ENCODE assay signal across 8 cellular contexts in genomic region chr13:87671031-87671823, GRCh38. TPM values are rescaled to one million over a fixed set of nuclear protein-coding genes. Genes with fewer than 3 reads are reported as not detected.
DNase-seq lines count a peak whose midpoint lies in the region; ATAC-seq, FAIRE-seq and TF ChIP-seq lines count a peak whose summit lies in the region.

SLITRK5 (plus strand) TSS chr13:87671371; CDS start chr13:87675389, 4,018 bp downstream.

- peak; percentile 37 to 39 for TF ChIP-seq RAD21 in H1 (IDR thresholded peaks at IDR 0.05 in 1 of 2, conservative IDR thresholded peaks at IDR 0.05 in 1 of 2; ENCODE audit: low read depth in 2 of 2, low read length in 2 of 2)

- H3K4me2 ChIP-seq in H1 (ENCODE audit: insufficient read depth in 1 of 2, low read depth in 2 of 2, low read length in 2 of 2) (peak within 1 kb of the TSS; percentile 97 to 99), mesendoderm (ENCODE audit: low read length) (peak within 1 kb of the TSS; percentile 99)

- H3K4me1 ChIP-seq in H1 (replicated peaks in 1 of 4; ENCODE audit: control insufficient read depth in 3 of 4, insufficient read depth in 4 of 4, low read length in 3 of 4) (peaks cover 5 to 13% (median 10%) of the 10 kb centered on the region in 4 experiments), mesendoderm (ENCODE audit: control insufficient read depth, low read depth, low read length) (peaks cover 3% of the 10 kb centered on the region)

- H3K23ac ChIP-seq in H1 (ENCODE audit: insufficient read length) (no peak within 1 kb of the TSS), mesendoderm (ENCODE audit: low read length) (peak within 1 kb of the TSS; percentile 15)

- no peaks in the 10 kb centered on the region for H3K9me3 Mint-ChIP-seq in activated CD4-positive, alpha-beta memory T cell treated with anti-CD3 and anti-CD28 coated beads, Interleukin-2, amount 10 ng/mL, durations not matched to agents 7 days and 5 days

- no peak within 1 kb of the TSS for H3K56ac ChIP-seq in H1 (replicated peaks; ENCODE audit: insufficient read length, low read depth, low read length)
- peak within 1 kb of the TSS; percentile 90 for H3K56ac ChIP-seq in mesendoderm (ENCODE audit: low read length)

- H3K79me1 ChIP-seq in H1 (ENCODE audit: low read depth, low read length) (no peaks in the 10 kb centered on the region), mesendoderm (ENCODE audit: low read length) (no peaks in the 10 kb centered on the region)

- H3K23me2 ChIP-seq in H1 (ENCODE audit: low read depth, low read length): peaks cover 25% of the 10 kb centered on the region

- POLR2A ChIA-PET in activated CD4-positive, alpha-beta memory T cell treated with anti-CD3 and anti-CD28 coated beads, Interleukin-2, amount 10 ng/mL, durations not matched to agents 7 days and 5 days (lab: Charles Lee): no interaction called here
- POLR2A ChIA-PET in H1 (lab: Charles Lee; ENCODE audit: partially characterized antibody): interaction anchor here (0.5 to 0.7 kb wide), 2 partner anchors 11 to 788 kb away, joined by 3 read pairs; no protein-coding TSS in a partner anchor

- TF ChIP-seq EP300 in H1 (IDR thresholded peaks at IDR 0.05; ENCODE audit: borderline replicate concordance in 1 of 2, low read depth in 2 of 2, low read length in 2 of 2): no peak

- WGBS in H1 (ENCODE audit: extremely low coverage in 1 of 2, insufficient coverage in 1 of 2, insufficient read length in 1 of 2, insufficient replicate concordance in 2 of 2, low coverage in 1 of 2, low lambda C conversion rate in 2 of 2, missing lambda C conversion rate in 1 of 2), 2 experiments: 0% methylated on average over 42 of the region's 51 CpGs; no CpG with 5 or more reads in 1 of the 2 experiments
- WGBS in mesendoderm (ENCODE audit: extremely low coverage, insufficient coverage, low lambda C conversion rate): no CpG with 5 or more reads among the region's 51 CpGs

- H3K4ac ChIP-seq in H1 (replicated peaks; ENCODE audit: insufficient read length, low read depth, low read length): no peak within 1 kb of the TSS
- no peak within 1 kb of the TSS for H3K4ac ChIP-seq in mesendoderm (ENCODE audit: low read depth, low read length)

- H3K18ac ChIP-seq in H1 (ENCODE audit: extremely low read depth, low read length): no peak within 1 kb of the TSS; the same call in 1 of the 2 replicates
- peak within 1 kb of the TSS; percentile 63 for H3K18ac ChIP-seq in mesendoderm (ENCODE audit: low read length)

- H4K91ac ChIP-seq in H1 (replicated peaks; ENCODE audit: insufficient read length, low read length): no peak within 1 kb of the TSS

- H4K8ac ChIP-seq in H1 (ENCODE audit: extremely low read depth, insufficient read depth, low read length) (peak within 1 kb of the TSS; percentile 53; the same call in 1 of the 2 replicates), mesendoderm (ENCODE audit: low read depth, low read length) (no peak within 1 kb of the TSS)

- no peak within 1 kb of the TSS for H3K14ac ChIP-seq in H1 (ENCODE audit: insufficient read length)

- H2AK5ac ChIP-seq in H1 (ENCODE audit: low read depth, low read length) (no peak within 1 kb of the TSS), mesendoderm (ENCODE audit: low read length) (no peak within 1 kb of the TSS)

- no peaks in the 10 kb centered on the region; a peak in 1 of 4 replicates for H3K9me3 ChIP-seq in H1 (ENCODE audit: insufficient read depth in 2 of 2, low read depth in 1 of 2, low read length in 1 of 2)

- no peak within 1 kb of the TSS for H2BK20ac ChIP-seq in H1 (ENCODE audit: low read length)

- peak; percentile 97 for ATAC-seq in GM18907 (IDR thresholded peaks at IDR 0.05; ENCODE audit: unreplicated experiment)
- ATAC-seq in HG03108 (IDR thresholded peaks at IDR 0.05; ENCODE audit: unreplicated experiment): peak; percentile 95

- peak; percentile 74 for FAIRE-seq in H1 (lab: Jason Lieb, UNC)

- TF ChIP-seq POLR2A in H1 (IDR thresholded peaks at IDR 0.05; ENCODE audit: control extremely low read depth in 1 of 2, low read depth in 2 of 2, low read length in 2 of 2): no peak

- H3K27ac ChIP-seq in H1 (ENCODE audit: low read depth, low read length) (no peak within 1 kb of the TSS), mesendoderm (ENCODE audit: low read depth, low read length) (no peak within 1 kb of the TSS)

- H2BK5ac ChIP-seq in H1 (ENCODE audit: low read depth, low read length) (no peak within 1 kb of the TSS; the same call in 1 of the 2 replicates), mesendoderm (ENCODE audit: low read length) (no peak within 1 kb of the TSS)

- H3K36me3 Mint-ChIP-seq in activated CD4-positive, alpha-beta memory T cell treated with anti-CD3 and anti-CD28 coated beads, Interleukin-2, amount 10 ng/mL, durations not matched to agents 7 days and 5 days (ENCODE audit: low read depth): peaks cover 6% of the 10 kb centered on the region

- no peak within 1 kb of the TSS; the same call in 1 of the 2 replicates for H2BK12ac ChIP-seq in H1 (ENCODE audit: low read depth, low read length)

- H3K9ac ChIP-seq in H1 (replicated peaks in 1 of 4; ENCODE audit: extremely low read depth in 1 of 4, low read depth in 3 of 4, low read length in 3 of 4) (peak within 1 kb of the TSS in 2 of 4 experiments; percentile 29 to 34; a peak in 2 of 7 replicates), mesendoderm (ENCODE audit: low read length) (peak within 1 kb of the TSS; percentile 62)

- no peak within 1 kb of the TSS for H3K27ac Mint-ChIP-seq in activated CD4-positive, alpha-beta memory T cell treated with anti-CD3 and anti-CD28 coated beads, Interleukin-2, amount 10 ng/mL, durations not matched to agents 7 days and 5 days

- H3K4me1 Mint-ChIP-seq in activated CD4-positive, alpha-beta memory T cell treated with anti-CD3 and anti-CD28 coated beads, Interleukin-2, amount 10 ng/mL, durations not matched to agents 7 days and 5 days: peaks cover 16% of the 10 kb centered on the region

- H3K4me3 ChIP-seq in AG09309 (ENCODE audit: control insufficient read depth, low read depth, low read length) (peak within 1 kb of the TSS; percentile 35), H1 (ENCODE audit: extremely low read depth in 1 of 4, insufficient read depth in 2 of 4, low read depth in 3 of 4, low read length in 4 of 4) (peak within 1 kb of the TSS; percentile 64 to 86 (median 70)), mesendoderm (ENCODE audit: low read length) (peak within 1 kb of the TSS; percentile 61)

- peaks cover 24 to 32% (median 29%) of the 10 kb centered on the region in 4 experiments for H3K27me3 ChIP-seq in H1 (replicated peaks in 1 of 4; ENCODE audit: control insufficient read depth in 3 of 4, extremely low read depth in 1 of 4, insufficient read depth in 3 of 4, low read length in 3 of 4)
- H3K27me3 ChIP-seq in mesendoderm (ENCODE audit: insufficient read depth, low read length, poor library complexity): peaks cover 26% of the 10 kb centered on the region

- peaks cover 12 to 18% of the 10 kb centered on the region in 2 experiments for H4K20me1 ChIP-seq in H1 (replicated peaks in 1 of 2; ENCODE audit: control insufficient read depth in 1 of 2, insufficient read depth in 2 of 2, low read length in 2 of 2)

- peak within 1 kb of the TSS; percentile 53 for H3K4me3 Mint-ChIP-seq in activated CD4-positive, alpha-beta memory T cell treated with anti-CD3 and anti-CD28 coated beads, Interleukin-2, amount 10 ng/mL, durations not matched to agents 7 days and 5 days

- DNase-seq in AG09309 (ENCODE audit: low read depth) (no peak), NCI-H460 (ENCODE audit: extremely low read depth, low read depth) (peak; percentile 92), H1 (ENCODE audit: low read depth in 1 of 2, low spot score in 2 of 2) (peak in 1 of 2 experiments; percentile 94), mesendoderm (peak; percentile 86)
- peak; percentile 58 for DNase-seq in activated CD4-positive, alpha-beta memory T cell treated with anti-CD3 and anti-CD28 coated beads, Interleukin-2, amount 10 ng/mL, durations not matched to agents 7 days and 5 days
- peak; percentile 35 for DNase-seq in stimulated activated CD8-positive, alpha-beta memory T cell treated with anti-CD3 and anti-CD28 coated beads, Interleukin-15, amount 100 ng/mL, for 1 hour (ENCODE audit: low read depth)

- TF ChIP-seq CTCF in AG09309 (IDR thresholded peaks at IDR 0.05; ENCODE audit: control insufficient read depth, insufficient read depth, low read depth, low read length, missing control alignments) (peak; percentile 84), H1 (IDR thresholded peaks at IDR 0.05; ENCODE audit: control extremely low read depth in 1 of 3, insufficient read depth in 1 of 3, low read depth in 1 of 3, low read length in 3 of 3) (peak; percentile 79 to 85 (median 82))

- CTCF ChIA-PET in activated CD4-positive, alpha-beta memory T cell treated with anti-CD3 and anti-CD28 coated beads, Interleukin-2, amount 10 ng/mL, durations not matched to agents 7 days and 5 days (lab: Charles Lee): no interaction called here
- CTCF ChIA-PET in H1 (lab: Charles Lee; ENCODE audit: partially characterized antibody): interaction anchor here (0.6 to 2.0 kb wide), 11 partner anchors 11 to 1098 kb away, joined by 3 to 5 read pairs (median 3); no protein-coding TSS in a partner anchor

- H3K27me3 Mint-ChIP-seq in activated CD4-positive, alpha-beta memory T cell treated with anti-CD3 and anti-CD28 coated beads, Interleukin-2, amount 10 ng/mL, durations not matched to agents 7 days and 5 days: peaks cover 32% of the 10 kb centered on the region

- no peak within 1 kb of the TSS for H2BK15ac ChIP-seq in H1 (ENCODE audit: low read length)
- H2BK15ac ChIP-seq in mesendoderm (replicated peaks; ENCODE audit: low read depth): no peak within 1 kb of the TSS

- H3K36me3 ChIP-seq in H1 (ENCODE audit: control insufficient read depth in 2 of 4, insufficient read depth in 4 of 4, low read length in 3 of 4) (peaks cover 0 to 7% (median 0%) of the 10 kb centered on the region in 4 experiments; a peak in 1 of 8 replicates), mesendoderm (ENCODE audit: control insufficient read depth, insufficient read depth, low read length) (no peaks in the 10 kb centered on the region)

- no peaks in the 10 kb centered on the region for H3K79me2 ChIP-seq in H1 (ENCODE audit: control insufficient read depth in 1 of 2, insufficient read depth in 2 of 2, low read length in 2 of 2)
- no peaks in the 10 kb centered on the region for H3K79me2 ChIP-seq in mesendoderm (ENCODE audit: control insufficient read depth, insufficient read depth, low read length)

- peak within 1 kb of the TSS; percentile 87 for H2AFZ ChIP-seq in H1 (ENCODE audit: low read length)

- H2BK120ac ChIP-seq in H1 (replicated peaks; ENCODE audit: low read depth, low read length) (no peak within 1 kb of the TSS), mesendoderm (ENCODE audit: low read depth, low read length) (no peak within 1 kb of the TSS)

- H4K5ac ChIP-seq in H1 (ENCODE audit: insufficient read length, low read depth, low read length) (no peak within 1 kb of the TSS), mesendoderm (ENCODE audit: low read length) (no peak within 1 kb of the TSS)

RNA-seq across cellular contexts. Expression of gene SLITRK5, which starts in this region (rescaled TPM):
- total RNA-seq in NCI-H460 (2014; rRNA removed; shearing (Covaris generic)): 4.6 and 5.5 TPM in 2 replicates
- 5.6 and 8.1 TPM in 2 replicates for polyA plus RNA-seq in NCI-H460 (2014; cell fraction: nucleus; rRNA removed)
- total RNA-seq in activated CD4-positive, alpha-beta memory T cell treated with anti-CD3 and anti-CD28 coated beads, Interleukin-2, amount 10 ng/mL, durations not matched to agents 7 days and 5 days: under 1 TPM in 1 of 2 experiments, not detected in 1; under 0.01 TPM
- 0.90 and 1.1 TPM in 2 replicates for total RNA-seq in H1 (2021; fragmentation: NEBNext Ultra II Directional; extraction: Animal tissue kit (Norgen Biotek cat#: 25700))
- polyA plus RNA-seq in H1 (2011; rRNA removed): 0.27 and 0.42 TPM in 2 replicates
- 0.37 TPM for polyA plus RNA-seq in H1 (2011; cell fraction: cytosol; rRNA removed)
- 0.73 TPM for polyA plus RNA-seq in H1 (2011; cell fraction: nucleus; rRNA removed)
- polyA plus RNA-seq in H1 (2012, experiment 1 of 2): 0.51 to 0.58 TPM (median 0.55 TPM) in 4 replicates
- polyA plus RNA-seq in H1 (2012, experiment 2 of 2): 0.41 TPM
- 1.4 TPM for polyA plus RNA-seq in H1 (2013, experiment 1 of 2)
- 1.3 TPM for polyA plus RNA-seq in H1 (2013, experiment 2 of 2)
- polyA minus RNA-seq in H1 (2011; rRNA and poly(A)+ RNA removed): 0.66 TPM in 2 replicates
- polyA minus RNA-seq in H1 (2011; cell fraction: cytosol; rRNA and poly(A)+ RNA removed): 0.59 TPM
- polyA minus RNA-seq in H1 (2011; cell fraction: nucleus; rRNA and poly(A)+ RNA removed): 2.0 TPM
- 0.62 TPM for polyA plus RNA-seq in mesendoderm (2013, experiment 1 of 2)
- polyA plus RNA-seq in mesendoderm (2013, experiment 2 of 2): 0.63 TPM

Comparison
In these comparisons a context has a peak if more than half of its experiments do, and no peak if none do; other contexts are left out.
1. Peak in DNase-seq in activated CD4-positive, alpha-beta memory T cell treated with anti-CD3 and anti-CD28 coated beads, Interleukin-2, amount 10 ng/mL, durations not matched to agents 7 days and 5 days; RNA of the gene not detected or under 1 TPM.